ENCODE assay signal across 1 cellular context in the genomic region with DNA sequence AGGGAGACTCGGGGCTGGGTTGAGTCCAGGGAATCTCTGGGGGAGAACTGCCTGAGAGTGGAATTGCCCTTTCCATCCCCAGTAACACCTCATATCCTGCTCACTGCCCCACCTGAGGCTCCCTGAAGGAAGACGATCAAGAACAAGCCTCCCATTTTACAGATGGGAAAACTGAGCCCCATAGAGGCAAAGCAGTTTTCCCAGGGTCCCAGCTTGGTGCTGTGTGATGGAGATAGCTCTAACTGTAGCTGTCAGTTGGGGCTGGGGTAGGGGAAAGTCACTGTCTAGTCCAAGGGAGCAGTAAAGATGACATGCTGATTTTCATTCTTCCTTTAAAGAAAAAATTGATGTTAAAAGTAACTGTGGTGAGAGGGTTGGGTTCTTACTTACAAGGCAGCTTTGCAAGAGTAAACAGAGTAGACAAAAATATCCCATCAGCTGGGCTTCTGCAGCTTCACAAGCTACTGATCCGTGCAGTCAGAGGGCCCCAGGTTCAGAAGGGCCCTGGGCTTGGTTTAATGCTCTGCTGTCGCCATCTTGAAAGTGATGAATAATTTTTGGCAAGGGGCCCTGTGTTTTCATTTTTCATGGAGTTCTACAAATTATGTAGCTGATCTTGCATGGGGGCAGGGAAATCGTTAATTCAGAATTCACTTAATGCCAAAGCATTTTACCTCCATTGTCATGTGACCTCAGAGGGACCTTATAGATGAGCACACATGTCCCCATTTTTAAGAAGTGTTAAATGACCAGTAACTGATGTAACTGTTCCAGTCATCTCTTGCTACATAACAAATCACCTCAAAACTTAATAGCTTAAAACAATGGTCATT.
TF ChIP-seq lines count a peak whose summit lies in the region.

No MANE protein-coding gene starts in this region.

TF ChIP-seq in H1, 55 proteins besides CTCF, POLR2A, EP300 and RAD21:
- peak; percentile 70; the same call in 1 of the 2 replicates for TF ChIP-seq KDM1A (IDR thresholded peaks at IDR 0.05; ENCODE audit: borderline replicate concordance, low read length)
- TF ChIP-seq HDAC2 (IDR thresholded peaks at IDR 0.05; ENCODE audit: borderline replicate concordance in 1 of 2, low read depth in 2 of 2, low read length in 2 of 2), result no peak
- TF ChIP-seq TBP (IDR thresholded peaks at IDR 0.05; ENCODE audit: low read depth, low read length), result no peak
- no peak for TF ChIP-seq KDM4A (IDR thresholded peaks at IDR 0.05; ENCODE audit: low read depth, low read length, severe bottlenecking)
- no peak for TF ChIP-seq PHF8 (conservative IDR thresholded peaks at IDR 0.05; ENCODE audit: low read depth, low read length)
- TF ChIP-seq BRCA1 (IDR thresholded peaks at IDR 0.05; ENCODE audit: low read depth, low read length), result no peak
- TF ChIP-seq, protein P1, sequence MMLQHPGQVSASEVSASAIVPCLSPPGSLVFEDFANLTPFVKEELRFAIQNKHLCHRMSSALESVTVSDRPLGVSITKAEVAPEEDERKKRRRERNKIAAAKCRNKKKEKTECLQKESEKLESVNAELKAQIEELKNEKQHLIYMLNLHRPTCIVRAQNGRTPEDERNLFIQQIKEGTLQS (IDR thresholded peaks at IDR 0.05; ENCODE audit: insufficient read depth, low read depth, low read length), result no peak
- TF ChIP-seq HDAC6 (IDR thresholded peaks at IDR 0.05; ENCODE audit: low read depth, low read length), result no peak
TF ChIP-seq in H1: peak in this region for 1.
